In the genomic region with DNA sequence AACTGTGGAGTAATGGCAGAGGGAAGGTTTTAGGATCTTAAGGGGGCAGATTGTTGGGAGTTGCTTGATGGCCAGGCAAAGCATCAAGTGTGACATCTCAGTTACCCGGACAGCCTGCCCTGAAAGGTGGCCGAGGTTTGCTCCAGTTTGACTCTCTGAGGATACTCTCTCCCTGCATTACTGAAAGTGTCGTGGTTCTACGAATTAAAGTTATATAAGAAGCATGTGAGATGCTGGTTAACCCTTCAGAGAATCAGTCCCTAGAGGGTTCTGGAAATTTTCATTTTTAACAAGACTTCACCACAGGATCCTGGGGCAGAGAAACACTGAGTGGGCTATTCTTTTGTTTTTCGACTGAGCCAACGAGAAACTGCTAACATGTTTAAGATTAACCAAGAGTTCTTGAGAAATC, we compare ENCODE assay signal across 8 cellular contexts. TPM values are rescaled to one million over a fixed set of nuclear protein-coding genes. Genes with fewer than 3 reads are reported as not detected.
DNase-seq lines count a peak whose midpoint lies in the region; ATAC-seq and TF ChIP-seq lines count a peak whose summit lies in the region.

No MANE protein-coding gene starts in this region.

- no peaks in the 10 kb centered on the region for H3K36me3 ChIP-seq in left lung

- TF ChIP-seq CTCF in AG04450 (IDR thresholded peaks at IDR 0.05; ENCODE audit: low read depth, low read length): no peak
- no peak for TF ChIP-seq CTCF in left lung (IDR thresholded peaks at IDR 0.05)
- TF ChIP-seq CTCF in type B pancreatic cell (conservative IDR thresholded peaks at IDR 0.05): no peak

- H3K9me3 Mint-ChIP-seq in activated naive CD8-positive, alpha-beta T cell treated with anti-CD3 and anti-CD28 coated beads, Interleukin-2, amount 10 ng/mL, durations not matched to agents 7 days and 5 days: no peaks in the 10 kb centered on the region
- no peaks in the 10 kb centered on the region for H3K9me3 Mint-ChIP-seq in type B pancreatic cell

- H3K4me1 ChIP-seq in left lung: peaks cover 9 to 41% of the 10 kb centered on the region in 2 donors

- H3K9me3 ChIP-seq in AG04450 (ENCODE audit: control insufficient read depth, insufficient read depth, low read length) (no peaks in the 10 kb centered on the region; the same call in 1 of the 2 replicates), left lung (no peaks in the 10 kb centered on the region)

- peak overlapping the region; percentile 100 for H3K27ac ChIP-seq in AG04450 (ENCODE audit: low read depth, low read length)
- H3K27ac ChIP-seq in left lung: peak overlapping the region; percentile 99 to 100

- DNase-seq in AG04450 (ENCODE audit: low read depth, low spot score) (no peak), left lung (no peak), type B pancreatic cell (ENCODE audit: extremely low spot score, unreplicated experiment) (no peak)
- DNase-seq in activated naive CD8-positive, alpha-beta T cell treated with anti-CD3 and anti-CD28 coated beads, Interleukin-2, amount 10 ng/mL, durations not matched to agents 7 days and 5 days: no peak
- DNase-seq in activated CD4-positive, alpha-beta T cell treated with anti-CD3 and anti-CD28 coated beads, Interleukin-2, amount 50 U/mL, for 1 hour: no peak

- intact Hi-C loops in left lung (cut with DNase I): no loop called here

- H3K4me1 Mint-ChIP-seq in activated naive CD8-positive, alpha-beta T cell treated with anti-CD3 and anti-CD28 coated beads, Interleukin-2, amount 10 ng/mL, durations not matched to agents 7 days and 5 days: peaks cover 35% of the 10 kb centered on the region
- peaks cover 32% of the 10 kb centered on the region for H3K4me1 Mint-ChIP-seq in type B pancreatic cell (ENCODE audit: unreplicated experiment)

- H3K27me3 ChIP-seq in AG04450 (ENCODE audit: control insufficient read depth, insufficient read depth, low read length): no peaks in the 10 kb centered on the region
- H3K27me3 ChIP-seq in left lung: no peaks in the 10 kb centered on the region

- CTCF ChIA-PET in AG04450 (lab: Charles Lee): interaction anchor here (1.2 to 1.6 kb wide), 3 partner anchors 143 to 301 kb away, joined by 4 to 5 read pairs (median 4); no protein-coding TSS in a partner anchor

- POLR2A ChIA-PET in AG04450 (lab: Yijun Ruan, JAX): interaction anchor here (0.5 to 1.3 kb wide), 9 partner anchors 10 to 479 kb away, joined by 3 to 5 read pairs (median 3); no protein-coding TSS in a partner anchor
- POLR2A ChIA-PET in activated naive CD8-positive, alpha-beta T cell treated with anti-CD3 and anti-CD28 coated beads, Interleukin-2, amount 10 ng/mL, durations not matched to agents 7 days and 5 days (lab: Charles Lee): interaction anchor here (0.7 to 2.3 kb wide), 6 partner anchors 8 to 1275 kb away, joined by 3 to 12 read pairs (median 4); no protein-coding TSS in a partner anchor

- peak overlapping the region; percentile 99 for H3K27ac Mint-ChIP-seq in activated naive CD8-positive, alpha-beta T cell treated with anti-CD3 and anti-CD28 coated beads, Interleukin-2, amount 10 ng/mL, durations not matched to agents 7 days and 5 days
- peak overlapping the region; percentile 98 for H3K27ac Mint-ChIP-seq in type B pancreatic cell

- H3K27me3 Mint-ChIP-seq in activated naive CD8-positive, alpha-beta T cell treated with anti-CD3 and anti-CD28 coated beads, Interleukin-2, amount 10 ng/mL, durations not matched to agents 7 days and 5 days: peaks cover 3% of the 10 kb centered on the region
- H3K27me3 Mint-ChIP-seq in type B pancreatic cell: no peaks in the 10 kb centered on the region

- H3K4me3 Mint-ChIP-seq in activated naive CD8-positive, alpha-beta T cell treated with anti-CD3 and anti-CD28 coated beads, Interleukin-2, amount 10 ng/mL, durations not matched to agents 7 days and 5 days: peak overlapping the region; percentile 95
- peak overlapping the region; percentile 98 for H3K4me3 Mint-ChIP-seq in type B pancreatic cell

- H3K36me3 Mint-ChIP-seq in activated naive CD8-positive, alpha-beta T cell treated with anti-CD3 and anti-CD28 coated beads, Interleukin-2, amount 10 ng/mL, durations not matched to agents 7 days and 5 days: peaks cover 15% of the 10 kb centered on the region
- peaks cover 12% of the 10 kb centered on the region for H3K36me3 Mint-ChIP-seq in type B pancreatic cell

- ATAC-seq in GM21576 (IDR thresholded peaks at IDR 0.05; ENCODE audit: unreplicated experiment) (peak; percentile 2), left lung (no peak), HG03139 (IDR thresholded peaks at IDR 0.05; ENCODE audit: unreplicated experiment) (no peak), HG02885 (IDR thresholded peaks at IDR 0.05; ENCODE audit: poor library complexity, unreplicated experiment) (no peak)
- no peak for ATAC-seq in activated naive CD8-positive, alpha-beta T cell treated with anti-CD3 and anti-CD28 coated beads, Interleukin-2, amount 10 ng/mL, durations not matched to agents 7 days and 5 days (ENCODE audit: low read depth)

- peak overlapping the region; percentile 90 for H3K4me3 ChIP-seq in AG04450 (ENCODE audit: low read depth, low read length)
- peak overlapping the region; percentile 74 to 78 for H3K4me3 ChIP-seq in left lung

RNA-seq across cellular contexts. Expression of a gene that starts 0.7 kb away (rescaled TPM):
- polyA plus RNA-seq in AG04450 (2011; rRNA removed): 19.1 and 27.5 TPM in 2 replicates
- polyA minus RNA-seq in AG04450 (2011; rRNA and poly(A)+ RNA removed): 36.0 and 62.2 TPM in 2 replicates
- total RNA-seq in activated naive CD8-positive, alpha-beta T cell treated with anti-CD3 and anti-CD28 coated beads, Interleukin-2, amount 10 ng/mL, durations not matched to agents 7 days and 5 days: 10 to 100 TPM; 53.1 to 55.5 TPM
- total RNA-seq in left lung (10 to 100 TPM; 52.6 to 53.5 TPM), type B pancreatic cell (ENCODE audit: low replicate concordance) (54.4 and 75.2 TPM in 2 replicates)
